29 cellular contexts compared by ENCODE assay signal in genomic region chr7:114303301-114303700, GRCh38.
"Had no signal": no experiment of that assay in that cellular context is flagged by ENCODE, and none has a peak within 500 bp of the region (broad histone marks: within the 10 kb centered on the region; RNA-seq: fewer than 3 reads in every experiment).

No MANE protein-coding gene starts in this region.

- H3K4me1 ChIP-seq: ascending aorta, breast epithelium, colonic mucosa, gastrocnemius medialis, heart left ventricle had no signal

- H3K4me3 ChIP-seq: ascending aorta, breast epithelium, cardiac muscle cell, colonic mucosa, gastrocnemius medialis, heart left ventricle had no signal

- ATAC-seq: activated CD4-positive, alpha-beta T cell treated with anti-CD3 and anti-CD28 coated beads for 36 hours; activated CD8-positive, alpha-beta memory T cell treated with anti-CD3 and anti-CD28 coated beads, Interleukin-2, amount 10 ng/mL, durations not matched to agents 7 days and 5 days; activated CD8-positive, alpha-beta T cell treated with anti-CD3 and anti-CD28 coated beads, Interleukin-2, amount 10 ng/mL, durations not matched to agents 7 days and 5 days; activated naive CD4-positive, alpha-beta T cell treated with anti-CD3 and anti-CD28 coated beads, Interleukin-2, amount 50 U/mL, for 72 hours; esophagus mucosa; gastrocnemius medialis; heart left ventricle had no signal

- H3K27me3 ChIP-seq: ascending aorta, breast epithelium, cardiac muscle cell, colonic mucosa, foreskin keratinocyte, gastrocnemius medialis, heart left ventricle had no signal

- H3K36me3 ChIP-seq: ascending aorta, breast epithelium, cardiac muscle cell, colonic mucosa, gastrocnemius medialis, heart left ventricle had no signal

- H3K9me3 ChIP-seq: ascending aorta, breast epithelium, colonic mucosa, gastrocnemius medialis had no signal

- H3K27ac ChIP-seq: ascending aorta, breast epithelium, cardiac muscle cell, colonic mucosa, epithelial cell of prostate, foreskin keratinocyte, gastrocnemius medialis, heart left ventricle had no signal

- DNase-seq: activated CD4-positive, alpha-beta memory T cell treated with anti-CD3 and anti-CD28 coated beads for 36 hours; activated CD4-positive, alpha-beta T cell treated with anti-CD3 and anti-CD28 coated beads for 36 hours; activated CD4-positive, alpha-beta T cell treated with anti-CD3 and anti-CD28 coated beads, Interleukin-2, amount 10 ng/mL, durations not matched to agents 24 days and 14 days; activated CD4-positive, CD25-positive, alpha-beta regulatory T cell; activated CD4-positive, CD25-positive, alpha-beta regulatory T cell treated with anti-CD3 and anti-CD28 coated beads, Interleukin-2, amount 50 U/mL, for 72 hours; activated CD8-positive, alpha-beta memory T cell treated with anti-CD3 and anti-CD28 coated beads, Interleukin-2, amount 10 ng/mL, durations not matched to agents 7 days and 5 days; activated CD8-positive, alpha-beta memory T cell treated with anti-CD3 and anti-CD28 coated beads, Interleukin-2, amount 50 U/mL, for 4 hours; activated CD8-positive, alpha-beta T cell treated with anti-CD3 and anti-CD28 coated beads, Interleukin-2, amount 10 ng/mL, durations not matched to agents 7 days and 5 days; activated effector memory CD4-positive, alpha-beta T cell treated with anti-CD3 and anti-CD28 coated beads, Interleukin-2, amount 50 U/mL, for 16 hours; activated naive CD4-positive, alpha-beta T cell; activated naive CD4-positive, alpha-beta T cell treated with anti-CD3 and anti-CD28 coated beads, Interleukin-2, amount 10 ng/mL, durations not matched to agents 7 days and 5 days; activated naive CD8-positive, alpha-beta T cell treated with anti-CD3 and anti-CD28 coated beads, Interleukin-2, amount 10 ng/mL, durations not matched to agents 7 days and 5 days; activated T-cell treated with anti-CD3 and anti-CD28 coated beads, Interleukin-2, amount 50 U/mL, for 1 hour; activated T-cell treated with anti-CD3 and anti-CD28 coated beads, Interleukin-2, amount 50 U/mL, for 48 hours; central memory CD4-positive, alpha-beta T cell; cerebellar nuclear complex; colonic mucosa; effector CD8-positive, alpha-beta T cell; gastrocnemius medialis; glutamatergic neuron; heart left ventricle; T-helper 2 cell had no signal
